In the genomic region with DNA sequence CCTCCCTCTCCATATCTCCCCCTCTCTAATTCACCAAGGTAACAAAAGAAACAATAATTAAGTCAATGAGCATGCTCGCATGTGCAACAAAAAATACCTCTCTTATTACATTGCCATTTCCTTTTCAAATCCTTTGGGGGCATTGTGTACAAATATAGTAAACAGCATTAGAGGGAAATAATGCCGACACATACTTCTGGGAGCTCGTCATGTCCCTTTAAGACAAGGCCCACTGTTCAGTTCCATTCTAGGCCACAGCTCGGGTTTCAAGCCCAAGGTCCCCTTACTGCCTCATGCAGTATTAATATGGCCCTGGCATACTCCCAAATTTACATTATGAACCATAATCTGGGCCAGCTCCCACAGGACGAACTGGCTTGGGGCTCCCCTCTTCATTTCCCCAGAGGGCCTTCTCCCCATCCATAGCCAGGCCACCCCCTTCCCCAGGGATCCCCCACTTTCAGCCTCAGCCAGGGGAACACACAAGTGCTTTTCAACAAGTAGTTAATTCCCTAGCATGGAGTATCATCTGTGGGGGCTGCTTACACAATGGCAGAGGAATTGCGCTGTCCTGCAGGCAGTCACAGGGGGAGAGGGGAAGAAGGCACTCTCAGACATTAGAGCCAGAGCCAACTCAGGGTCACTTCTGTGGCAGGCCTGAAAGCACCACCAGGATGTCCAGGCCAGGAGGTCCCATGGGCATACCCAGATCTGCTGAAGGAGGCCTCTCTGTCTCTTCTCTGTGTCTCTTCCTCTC, we compare ENCODE assay signal across 1 cellular context.
TF ChIP-seq lines count a peak whose summit lies in the region.

No MANE protein-coding gene starts in this region.

TF ChIP-seq in IMR-90, 13 proteins besides CTCF, POLR2A, EP300 and RAD21:
- no peak for TF ChIP-seq MAZ (IDR thresholded peaks at IDR 0.05; ENCODE audit: borderline replicate concordance, low read depth, low read length)
- no peak for TF ChIP-seq CEBPB (IDR thresholded peaks at IDR 0.05; ENCODE audit: low read depth, low read length)
- TF ChIP-seq BHLHE40 (IDR thresholded peaks at IDR 0.05; ENCODE audit: low read depth, low read length): no peak
- TF ChIP-seq NFE2L2 (IDR thresholded peaks at IDR 0.05; ENCODE audit: low read depth, low read length): no peak
- no peak for TF ChIP-seq MAFK (IDR thresholded peaks at IDR 0.05; ENCODE audit: low read depth, low read length)
- TF ChIP-seq, protein P1, sequence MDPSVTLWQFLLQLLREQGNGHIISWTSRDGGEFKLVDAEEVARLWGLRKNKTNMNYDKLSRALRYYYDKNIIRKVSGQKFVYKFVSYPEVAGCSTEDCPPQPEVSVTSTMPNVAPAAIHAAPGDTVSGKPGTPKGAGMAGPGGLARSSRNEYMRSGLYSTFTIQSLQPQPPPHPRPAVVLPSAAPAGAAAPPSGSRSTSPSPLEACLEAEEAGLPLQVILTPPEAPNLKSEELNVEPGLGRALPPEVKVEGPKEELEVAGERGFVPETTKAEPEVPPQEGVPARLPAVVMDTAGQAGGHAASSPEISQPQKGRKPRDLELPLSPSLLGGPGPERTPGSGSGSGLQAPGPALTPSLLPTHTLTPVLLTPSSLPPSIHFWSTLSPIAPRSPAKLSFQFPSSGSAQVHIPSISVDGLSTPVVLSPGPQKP (IDR thresholded peaks at IDR 0.05; ENCODE audit: borderline replicate concordance, low read depth, low read length): no peak
- TF ChIP-seq RFX5 (IDR thresholded peaks at IDR 0.05; ENCODE audit: low read depth, low read length): no peak
- TF ChIP-seq MXI1 (IDR thresholded peaks at IDR 0.05; ENCODE audit: borderline replicate concordance, low read depth, low read length): no peak
- TF ChIP-seq, protein P2, sequence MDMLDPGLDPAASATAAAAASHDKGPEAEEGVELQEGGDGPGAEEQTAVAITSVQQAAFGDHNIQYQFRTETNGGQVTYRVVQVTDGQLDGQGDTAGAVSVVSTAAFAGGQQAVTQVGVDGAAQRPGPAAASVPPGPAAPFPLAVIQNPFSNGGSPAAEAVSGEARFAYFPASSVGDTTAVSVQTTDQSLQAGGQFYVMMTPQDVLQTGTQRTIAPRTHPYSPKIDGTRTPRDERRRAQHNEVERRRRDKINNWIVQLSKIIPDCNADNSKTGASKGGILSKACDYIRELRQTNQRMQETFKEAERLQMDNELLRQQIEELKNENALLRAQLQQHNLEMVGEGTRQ (IDR thresholded peaks at IDR 0.05; ENCODE audit: low read depth, low read length): no peak
- no peak for TF ChIP-seq FOS (IDR thresholded peaks at IDR 0.05; ENCODE audit: low read depth, low read length)
- TF ChIP-seq RCOR1 (IDR thresholded peaks at IDR 0.05; ENCODE audit: insufficient replicate concordance, low read length): no peak
- no peak for TF ChIP-seq SMC3 (IDR thresholded peaks at IDR 0.05; ENCODE audit: low read depth, low read length)
- no peak for TF ChIP-seq CHD1 (IDR thresholded peaks at IDR 0.05; ENCODE audit: low read depth, low read length)
